12 cellular contexts compared by ENCODE assay signal in the genomic region with DNA sequence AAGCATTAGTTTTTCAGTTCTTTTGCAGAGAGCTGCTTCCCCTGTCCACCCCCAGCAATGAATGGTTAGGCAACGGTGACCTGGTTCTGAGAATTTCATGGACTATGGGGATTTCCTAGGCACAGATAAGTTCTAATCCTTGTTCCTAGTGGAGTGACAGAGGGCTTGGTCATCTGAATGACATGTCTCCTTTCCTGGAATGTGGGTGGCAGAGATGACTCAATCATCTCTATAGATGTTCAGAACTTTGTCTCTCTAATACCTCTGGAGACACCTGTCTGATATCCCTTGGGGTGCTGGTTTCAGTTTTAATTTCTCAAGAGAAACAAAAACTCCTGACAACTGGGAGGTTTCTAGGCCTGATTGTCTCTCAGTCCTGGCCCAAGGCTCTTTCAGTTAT. TPM values are rescaled to one million over a fixed set of nuclear protein-coding genes. Genes with fewer than 3 reads are reported as not detected.
DNase-seq lines count a peak whose midpoint lies in the region; ATAC-seq and TF ChIP-seq lines count a peak whose summit lies in the region.
"Had no signal": no experiment of that assay in that cellular context is flagged by ENCODE, and none has a peak within 500 bp of the region (broad histone marks: within the 10 kb centered on the region; RNA-seq: fewer than 3 reads in every experiment).

No MANE protein-coding gene starts in this region.

- no peaks in the 10 kb centered on the region for H3K9me3 Mint-ChIP-seq in activated CD8-positive, alpha-beta T cell treated with anti-CD3 and anti-CD28 coated beads for 36 hours
- no peaks in the 10 kb centered on the region for H3K9me3 Mint-ChIP-seq in activated CD8-positive, alpha-beta T cell treated with anti-CD3 and anti-CD28 coated beads, Interleukin-2, amount 10 ng/mL, durations not matched to agents 7 days and 5 days (ENCODE audit: insufficient read depth)

- DNase-seq in activated CD8-positive, alpha-beta T cell treated with anti-CD3 and anti-CD28 coated beads for 36 hours, result peak; percentile 16
- no peak for DNase-seq in activated CD8-positive, alpha-beta T cell treated with anti-CD3 and anti-CD28 coated beads, Interleukin-2, amount 10 ng/mL, durations not matched to agents 7 days and 5 days
- DNase-seq in RPMI8226 (peak; percentile 61), HAP-1 (ENCODE audit: low spot score in 2 of 2) (no peak), NCI-H2107 (lab: John Stamatoyannopoulos, UW) (no peak), germinal center (ENCODE audit: low spot score) (no peak)
- DNase-seq: NCI-H2171, T-helper 9 cell had no signal

- TF ChIP-seq CTCF in activated CD8-positive, alpha-beta T cell treated with anti-CD3 and anti-CD28 coated beads for 36 hours (IDR thresholded peaks at IDR 0.05), result no peak

- POLR2A ChIA-PET in activated CD8-positive, alpha-beta T cell treated with anti-CD3 and anti-CD28 coated beads for 36 hours (lab: Charles Lee), result no interaction called here
- POLR2A ChIA-PET in activated CD8-positive, alpha-beta T cell treated with anti-CD3 and anti-CD28 coated beads, Interleukin-2, amount 10 ng/mL, durations not matched to agents 7 days and 5 days (lab: Charles Lee), result no interaction called here

- H3K4me3 ChIP-seq in skin epidermis (no peak overlapping the region), HAP-1 (no peak overlapping the region)

- peak; percentile 75 for ATAC-seq in activated CD8-positive, alpha-beta T cell treated with anti-CD3 and anti-CD28 coated beads for 36 hours
- ATAC-seq in activated CD8-positive, alpha-beta T cell treated with anti-CD3 and anti-CD28 coated beads, Interleukin-2, amount 10 ng/mL, durations not matched to agents 7 days and 5 days, result no peak
- ATAC-seq in HG02571 (IDR thresholded peaks at IDR 0.05; ENCODE audit: unreplicated experiment), result peak; percentile 56

- H3K4me3 Mint-ChIP-seq in activated CD8-positive, alpha-beta T cell treated with anti-CD3 and anti-CD28 coated beads for 36 hours, result no peak overlapping the region
- H3K4me3 Mint-ChIP-seq in activated CD8-positive, alpha-beta T cell treated with anti-CD3 and anti-CD28 coated beads, Interleukin-2, amount 10 ng/mL, durations not matched to agents 7 days and 5 days, result no peak overlapping the region

- H3K4me1 Mint-ChIP-seq in activated CD8-positive, alpha-beta T cell treated with anti-CD3 and anti-CD28 coated beads for 36 hours (ENCODE audit: low read depth), result peaks cover 11% of the 10 kb centered on the region
- H3K4me1 Mint-ChIP-seq in activated CD8-positive, alpha-beta T cell treated with anti-CD3 and anti-CD28 coated beads, Interleukin-2, amount 10 ng/mL, durations not matched to agents 7 days and 5 days (ENCODE audit: low read depth), result peaks cover 11% of the 10 kb centered on the region

- H3K27ac ChIP-seq in skin epidermis, result peak overlapping the region in 15 of 21 experiments; percentile 2 to 78 (median 51)

- no peaks in the 10 kb centered on the region for H3K36me3 Mint-ChIP-seq in activated CD8-positive, alpha-beta T cell treated with anti-CD3 and anti-CD28 coated beads for 36 hours (ENCODE audit: low read depth)
- H3K36me3 Mint-ChIP-seq in activated CD8-positive, alpha-beta T cell treated with anti-CD3 and anti-CD28 coated beads, Interleukin-2, amount 10 ng/mL, durations not matched to agents 7 days and 5 days (ENCODE audit: low read depth), result no peaks in the 10 kb centered on the region

- no peaks in the 10 kb centered on the region for H3K36me3 ChIP-seq in HAP-1 (replicated peaks)

- no peaks in the 10 kb centered on the region for H3K4me1 ChIP-seq in HAP-1

- in situ Hi-C loops in HAP-1 (cut with MboI; ENCODE audit: low sequenced_read_pairs), result no loop called here

- H3K27ac Mint-ChIP-seq in activated CD8-positive, alpha-beta T cell treated with anti-CD3 and anti-CD28 coated beads for 36 hours, result no peak overlapping the region
- no peak overlapping the region for H3K27ac Mint-ChIP-seq in activated CD8-positive, alpha-beta T cell treated with anti-CD3 and anti-CD28 coated beads, Interleukin-2, amount 10 ng/mL, durations not matched to agents 7 days and 5 days

- CTCF ChIA-PET in activated CD8-positive, alpha-beta T cell treated with anti-CD3 and anti-CD28 coated beads for 36 hours (lab: Charles Lee), result no interaction called here
- CTCF ChIA-PET in activated CD8-positive, alpha-beta T cell treated with anti-CD3 and anti-CD28 coated beads, Interleukin-2, amount 10 ng/mL, durations not matched to agents 7 days and 5 days (lab: Charles Lee), result no interaction called here

- no peaks in the 10 kb centered on the region for H3K9me3 ChIP-seq in HAP-1

- intact Hi-C loops in activated CD8-positive, alpha-beta T cell treated with anti-CD3 and anti-CD28 coated beads for 36 hours (cut with micrococcal nuclease), result no loop called here

- peaks cover under 1% of the 10 kb centered on the region; the same call in 1 of the 2 replicates for H3K27me3 ChIP-seq in HAP-1 (ENCODE audit: low read depth)

- no peaks in the 10 kb centered on the region for H3K27me3 Mint-ChIP-seq in activated CD8-positive, alpha-beta T cell treated with anti-CD3 and anti-CD28 coated beads for 36 hours
- peaks cover 2% of the 10 kb centered on the region for H3K27me3 Mint-ChIP-seq in activated CD8-positive, alpha-beta T cell treated with anti-CD3 and anti-CD28 coated beads, Interleukin-2, amount 10 ng/mL, durations not matched to agents 7 days and 5 days (ENCODE audit: low read depth)

RNA-seq across cellular contexts. Expression of a gene that starts 10.4 kb away (rescaled TPM):
- not detected for total RNA-seq in activated CD8-positive, alpha-beta T cell treated with anti-CD3 and anti-CD28 coated beads for 36 hours
- not detected for total RNA-seq in activated CD8-positive, alpha-beta T cell treated with anti-CD3 and anti-CD28 coated beads, Interleukin-2, amount 10 ng/mL, durations not matched to agents 7 days and 5 days
- total RNA-seq: astrocyte, glomerular endothelial cell had no signal

RNA-seq across cellular contexts. Expression of a gene that starts 38.1 kb away (rescaled TPM):
- total RNA-seq in activated CD8-positive, alpha-beta T cell treated with anti-CD3 and anti-CD28 coated beads for 36 hours, result 10 to 100 TPM; 22.3 to 22.6 TPM
- total RNA-seq in activated CD8-positive, alpha-beta T cell treated with anti-CD3 and anti-CD28 coated beads, Interleukin-2, amount 10 ng/mL, durations not matched to agents 7 days and 5 days, result 1 to 10 TPM; 6.9 to 8.0 TPM

Comparison
In these comparisons a context has a peak if more than half of its experiments do, and no peak if none do; other contexts are left out.
1. DNase-seq: peak in activated CD8-positive, alpha-beta T cell treated with anti-CD3 and anti-CD28 coated beads for 36 hours (single experiment) and RPMI8226 (single experiment); none in activated CD8-positive, alpha-beta T cell treated with anti-CD3 and anti-CD28 coated beads, Interleukin-2, amount 10 ng/mL, durations not matched to agents 7 days and 5 days (single experiment), HAP-1 (0 of 2), NCI-H2107 (single experiment) and germinal center (single experiment).